In genomic region chr1:206880310-206880709, GRCh38 we compare ENCODE assay signal across 35 cellular contexts. TPM values are rescaled to one million over a fixed set of nuclear protein-coding genes. Genes with fewer than 3 reads are reported as not detected.
"Had no signal": no experiment of that assay in that cellular context is flagged by ENCODE, and none has a peak within 500 bp of the region (broad histone marks: within the 10 kb centered on the region; RNA-seq: fewer than 3 reads in every experiment).

No MANE protein-coding gene starts in this region.

- H3K27ac ChIP-seq: coronary artery, esophagus squamous epithelium, heart right ventricle, left lung, neural progenitor cell, prostate gland, right atrium auricular region, suprapubic skin, transverse colon, upper lobe of right lung, uterus had no signal

- H3K4me1 Mint-ChIP-seq: nephron; neural progenitor cell; stimulated activated memory B cell treated with anti-CD40 and anti-IgM and Interleukin-4, amounts not matched to agents 10 μg/mL and 1 μg/mL and 100 μg/mL, for 72 hours had no signal

- H3K9ac ChIP-seq: neural progenitor cell had no signal

- H3K4me1 ChIP-seq: left lung, neural progenitor cell, prostate gland, right atrium auricular region, suprapubic skin, transverse colon, upper lobe of right lung, uterus had no signal

- H3K27ac Mint-ChIP-seq: naive thymus-derived CD4-positive, alpha-beta T cell; nephron; neural progenitor cell; stimulated activated memory B cell treated with anti-CD40 and anti-IgM and Interleukin-4, amounts not matched to agents 10 μg/mL and 1 μg/mL and 100 μg/mL, for 72 hours; stimulated activated naive CD8-positive, alpha-beta T cell treated with anti-CD3 and anti-CD28 coated beads, Interleukin-15, Interleukin-2, amounts not matched to agents 100 ng/mL and 50 ng/mL, for 24 hours had no signal

- H3K27me3 Mint-ChIP-seq: stimulated activated memory B cell treated with anti-CD40 and anti-IgM and Interleukin-4, amounts not matched to agents 10 μg/mL and 1 μg/mL and 100 μg/mL, for 72 hours; stimulated activated naive CD8-positive, alpha-beta T cell treated with anti-CD3 and anti-CD28 coated beads, Interleukin-15, Interleukin-2, amounts not matched to agents 100 ng/mL and 50 ng/mL, for 24 hours had no signal

- H3K4me2 ChIP-seq: neural progenitor cell, smooth muscle cell had no signal

- H3K9me3 ChIP-seq: prostate gland, suprapubic skin had no signal

- H3K4me3 Mint-ChIP-seq: naive thymus-derived CD4-positive, alpha-beta T cell; nephron; neural progenitor cell; stimulated activated memory B cell treated with anti-CD40 and anti-IgM and Interleukin-4, amounts not matched to agents 10 μg/mL and 1 μg/mL and 100 μg/mL, for 72 hours; stimulated activated naive CD8-positive, alpha-beta T cell treated with anti-CD3 and anti-CD28 coated beads, Interleukin-15, Interleukin-2, amounts not matched to agents 100 ng/mL and 50 ng/mL, for 24 hours had no signal

- DNase-seq: dermis blood vessel endothelial cell; effector memory CD4-positive, alpha-beta T cell; esophagus squamous epithelium; foreskin melanocyte; glutamatergic neuron; heart right ventricle; hippocampal formation; left cardiac atrium; left lung; mesendoderm; midbrain; naive thymus-derived CD4-positive, alpha-beta T cell; stimulated activated CD4-positive, alpha-beta T cell treated with anti-CD3 and anti-CD28 coated beads, Interleukin-12 subunit alpha, Interleukin-12 subunit beta, amount 100 ng/mL, for 4 hours; stimulated activated CD4-positive, alpha-beta T cell treated with anti-CD3 and anti-CD28 coated beads, Interleukin-1b, Interleukin-23, amount 100 ng/mL, for 48 hours; stimulated activated CD4-positive, alpha-beta T cell treated with anti-CD3 and anti-CD28 coated beads, Interleukin-4, amount 100 ng/mL, for 24 hours; transverse colon; upper lobe of right lung; uterus had no signal

- H3K27me3 ChIP-seq: esophagus squamous epithelium, heart right ventricle, left lung, neural progenitor cell, right atrium auricular region, transverse colon, upper lobe of right lung had no signal

- H3K4me3 ChIP-seq: coronary artery, esophagus squamous epithelium, heart right ventricle, left lung, neural progenitor cell, prostate gland, right atrium auricular region, smooth muscle cell, suprapubic skin, transverse colon, upper lobe of right lung, uterus had no signal

- ATAC-seq: heart right ventricle; left cardiac atrium; left lung; naive thymus-derived CD4-positive, alpha-beta T cell; sciatic nerve; stimulated activated memory B cell treated with anti-CD40 and anti-IgM and Interleukin-4, amounts not matched to agents 10 μg/mL and 1 μg/mL and 100 μg/mL, for 72 hours; upper lobe of right lung had no signal

- H2AFZ ChIP-seq: neural progenitor cell had no signal

- H3K36me3 ChIP-seq: esophagus squamous epithelium, heart right ventricle, left lung, neural progenitor cell, prostate gland, right atrium auricular region, suprapubic skin, transverse colon, upper lobe of right lung, uterus had no signal

- H3K36me3 Mint-ChIP-seq: neural progenitor cell had no signal

RNA-seq across cellular contexts. Expression of gene IL20, which starts 14.9 kb away (rescaled TPM):
- total RNA-seq: dermis blood vessel endothelial cell; endothelial cell of umbilical vein; epithelial cell of proximal tubule; heart right ventricle; kidney epithelial cell; left cardiac atrium; left lung; lower leg skin; lung microvascular endothelial cell; mucosa of gallbladder; naive thymus-derived CD4-positive, alpha-beta T cell; osteoblast; prostate gland; sciatic nerve; smooth muscle cell; transverse colon; upper lobe of right lung had no signal

RNA-seq across cellular contexts. Expression of gene IL24, which starts 16.9 kb away (rescaled TPM):
- total RNA-seq: dermis blood vessel endothelial cell, endothelial cell of umbilical vein, esophagus squamous epithelium, heart right ventricle, left cardiac atrium, lower leg skin, lung microvascular endothelial cell, mucosa of gallbladder, osteoblast, prostate gland, sciatic nerve, suprapubic skin, transverse colon, upper lobe of right lung, uterus had no signal

RNA-seq across cellular contexts. Expression of gene FCMR, which starts 41.4 kb away (rescaled TPM):
- total RNA-seq: endothelial cell of umbilical vein, epithelial cell of proximal tubule, lung microvascular endothelial cell, osteoblast, smooth muscle cell had no signal
